ENCODE assay signal across 23 cellular contexts in the genomic region with DNA sequence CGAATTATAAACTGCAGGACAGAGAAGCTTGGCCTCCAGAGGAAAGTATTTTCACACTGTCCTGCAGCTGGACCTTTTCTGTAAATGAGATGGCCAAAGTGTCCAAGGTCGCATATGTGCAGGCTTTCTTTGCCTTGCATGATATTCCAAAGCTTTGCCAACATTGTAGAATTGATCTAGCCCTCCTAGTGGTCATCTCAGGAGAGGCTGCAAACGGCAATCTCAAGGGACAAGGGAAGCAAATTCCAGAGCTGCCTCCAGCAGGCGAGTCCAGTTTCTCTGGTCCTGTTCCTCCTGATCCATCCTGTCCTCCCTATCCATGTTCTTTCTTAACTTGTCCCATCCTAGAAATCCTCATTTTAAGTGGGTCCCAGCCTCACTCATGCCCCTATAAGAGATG.
A peak's percentile ranks its signal among the peaks of the same experiment; 100 is the strongest.
DNase-seq lines count a peak whose midpoint lies in the region; TF ChIP-seq lines count a peak whose summit lies in the region.
"Had no signal": no experiment of that assay in that cellular context is flagged by ENCODE, and none has a peak within 500 bp of the region (broad histone marks: within the 10 kb centered on the region; RNA-seq: fewer than 3 reads in every experiment).

No MANE protein-coding gene starts in this region.

- no peak overlapping the region for H3K4me3 ChIP-seq in NB4 (ENCODE audit: low read depth, low read length)
- H3K4me3 ChIP-seq: left ventricle myocardium inferior, mucosa of descending colon, SK-N-MC, upper lobe of right lung had no signal

- H3K27me3 Mint-ChIP-seq in chondrocyte (ENCODE audit: low read depth) = peaks cover 6% of the 10 kb centered on the region
- H3K27me3 Mint-ChIP-seq in nephron progenitor cell (ENCODE audit: low read depth, poor library complexity) = peaks cover 5% of the 10 kb centered on the region
- H3K27me3 Mint-ChIP-seq: activated naive CD8-positive, alpha-beta T cell had no signal

- H3K4me3 Mint-ChIP-seq in chondrocyte (ENCODE audit: unreplicated experiment) (no peak overlapping the region), nephron progenitor cell (no peak overlapping the region)
- H3K4me3 Mint-ChIP-seq: activated naive CD8-positive, alpha-beta T cell; T-helper 2 cell treated with Interferon-gamma antibody and Interleukin-4, amounts not matched to agents 5 μg/mL and 100 μg/mL, for 36 hours had no signal

- no peaks in the 10 kb centered on the region for H3K4me1 Mint-ChIP-seq in chondrocyte (ENCODE audit: low read depth)
- no peaks in the 10 kb centered on the region for H3K4me1 Mint-ChIP-seq in nephron progenitor cell

- H3K9me3 Mint-ChIP-seq in chondrocyte (ENCODE audit: low read depth) (no peaks in the 10 kb centered on the region), nephron progenitor cell (no peaks in the 10 kb centered on the region)

- no peaks in the 10 kb centered on the region for H3K36me3 Mint-ChIP-seq in chondrocyte (ENCODE audit: low read depth)
- H3K36me3 Mint-ChIP-seq in nephron progenitor cell (ENCODE audit: low read depth) = no peaks in the 10 kb centered on the region
- H3K36me3 Mint-ChIP-seq: activated naive CD8-positive, alpha-beta T cell had no signal

- H3K27ac Mint-ChIP-seq in chondrocyte (ENCODE audit: unreplicated experiment) (no peak overlapping the region), nephron progenitor cell (no peak overlapping the region)
- H3K27ac Mint-ChIP-seq: activated naive CD8-positive, alpha-beta T cell; T-helper 2 cell treated with Interferon-gamma antibody and Interleukin-4, amounts not matched to agents 5 μg/mL and 100 μg/mL, for 36 hours had no signal

- DNase-seq in ELF-1 (ENCODE audit: low read depth, low spot score) (peak; percentile 9), NB4 (ENCODE audit: low read depth) (no peak), chondrocyte (ENCODE audit: low spot score) (no peak), nephron progenitor cell (peak; percentile 5), DMS114 treated with DMSO at 0.1 percent for 48 hours (lab: John Stamatoyannopoulos, UW; ENCODE audit: unreplicated experiment) (no peak), RKO (ENCODE audit: low spot score) (no peak)
- no peak for DNase-seq in activated CD4-positive, alpha-beta T cell treated with anti-CD3 and anti-CD28 coated beads for 48 hours
- no peak for DNase-seq in activated naive CD4-positive, alpha-beta T cell treated with Interleukin-2 at 50 U/mL for 16 hours
- DNase-seq: activated CD4-positive, alpha-beta T cell treated with anti-CD3 and anti-CD28 coated beads for 1 hour; effector memory CD4-positive, alpha-beta T cell; EL; glutamatergic neuron; HCEC 1CT; left ventricle myocardium inferior; mucosa of descending colon; NCI-H1436; NCI-H2171 treated with DMSO at 0.1 percent for 48 hours; NCI-H774; stimulated activated CD4-positive, alpha-beta T cell treated with anti-CD3 and anti-CD28 coated beads, Interleukin-4, amount 100 ng/mL, for 4 hours; upper lobe of right lung had no signal

- TF ChIP-seq CTCF in NB4 (IDR thresholded peaks at IDR 0.05; ENCODE audit: low read depth, low read length) (peak; percentile 7), chondrocyte (IDR thresholded peaks at IDR 0.05) (peak; percentile 13), nephron progenitor cell (IDR thresholded peaks at IDR 0.05) (no peak)

- no peak for TF ChIP-seq POLR2A in NB4 (IDR thresholded peaks at IDR 0.05; ENCODE audit: extremely low read depth, insufficient read length)

Comparison
In these comparisons a context has a peak if more than half of its experiments do, and no peak if none do; other contexts are left out.
1. DNase-seq: peak in ELF-1 (single experiment) and nephron progenitor cell (single experiment); none in NB4 (single experiment), chondrocyte (single experiment), DMS114 treated with DMSO at 0.1 percent for 48 hours (single experiment), RKO (single experiment), activated CD4-positive, alpha-beta T cell treated with anti-CD3 and anti-CD28 coated beads for 48 hours (single experiment) and activated naive CD4-positive, alpha-beta T cell treated with Interleukin-2 at 50 U/mL for 16 hours (single experiment).